ENCODE assay signal across 8 cellular contexts in genomic region chr14:73825551-73826188, GRCh38. TPM values are rescaled to one million over a fixed set of nuclear protein-coding genes. Genes with fewer than 3 reads are reported as not detected.
DNase-seq lines count a peak whose midpoint lies in the region; ATAC-seq and TF ChIP-seq lines count a peak whose summit lies in the region.

No MANE protein-coding gene starts in this region.

- H3K36me3 ChIP-seq in GM06990 (ENCODE audit: control insufficient read depth, insufficient read depth, low read length) (no peaks in the 10 kb centered on the region), endodermal cell (ENCODE audit: control insufficient read depth, insufficient read depth, low read length) (no peaks in the 10 kb centered on the region)

- no peak overlapping the region for H3K27ac ChIP-seq in endodermal cell (ENCODE audit: low read depth, low read length)

- H3K27me3 ChIP-seq in GM06990 (replicated peaks; ENCODE audit: control insufficient read depth, insufficient read depth, low read length) (no peaks in the 10 kb centered on the region), endodermal cell (ENCODE audit: control insufficient read depth, insufficient read depth, low read length, poor library complexity, severe bottlenecking) (no peaks in the 10 kb centered on the region)

- TF ChIP-seq CTCF in GM06990 (IDR thresholded peaks at IDR 0.05; ENCODE audit: insufficient read depth, low read length, poor library complexity, severe bottlenecking) (peak; percentile 95), endodermal cell (conservative IDR thresholded peaks at IDR 0.05) (peak; percentile 94)

- H3K4me1 ChIP-seq in endodermal cell (ENCODE audit: control insufficient read depth, insufficient read depth, low read length): no peaks in the 10 kb centered on the region

- no peaks in the 10 kb centered on the region for H3K9me3 Mint-ChIP-seq in endodermal cell

- no peak overlapping the region for H3K9ac ChIP-seq in endodermal cell (ENCODE audit: extremely low read depth, low read length, poor library complexity, severe bottlenecking)

- ATAC-seq in HG03442 (IDR thresholded peaks at IDR 0.05; ENCODE audit: unreplicated experiment): no peak

- no peaks in the 10 kb centered on the region for H3K27me3 Mint-ChIP-seq in endodermal cell (ENCODE audit: insufficient read depth)

- H3K36me3 Mint-ChIP-seq in endodermal cell (ENCODE audit: low read depth): no peaks in the 10 kb centered on the region

- DNase-seq in GM06990 (ENCODE audit: extremely low read depth, insufficient read length) (peak; percentile 54), HT1080 (ENCODE audit: low read depth) (peak; percentile 66), NOMO-1 (lab: John Stamatoyannopoulos, UW; ENCODE audit: unreplicated experiment in 2 of 2) (peak; percentile 83 to 86), endodermal cell (peak; percentile 93), midbrain (lab: John Stamatoyannopoulos, UW) (peak; percentile 82)
- DNase-seq in activated CD8-positive, alpha-beta memory T cell treated with anti-CD3 and anti-CD28 coated beads for 4 hours (ENCODE audit: low read depth in 2 of 2): peak; percentile 52 to 63
- DNase-seq in stimulated activated CD8-positive, alpha-beta memory T cell treated with anti-CD3 and anti-CD28 coated beads, Interleukin-2, amount 100 ng/mL, for 48 hours (ENCODE audit: low read depth in 2 of 2): peak; percentile 64 to 73

- no peak overlapping the region for H3K4me3 Mint-ChIP-seq in endodermal cell

- H3K27ac Mint-ChIP-seq in endodermal cell: no peak overlapping the region

- H3K4me1 Mint-ChIP-seq in endodermal cell: no peaks in the 10 kb centered on the region

- WGBS in endodermal cell (ENCODE audit: insufficient coverage in 1 of 2, insufficient read length in 1 of 2), 2 experiments: 11 to 12% methylated on average over 5 of the region's 7 CpGs

- H3K4me3 ChIP-seq in GM06990 (replicated peaks; ENCODE audit: low read depth, low read length): no peak overlapping the region
- no peak overlapping the region for H3K4me3 ChIP-seq in endodermal cell (ENCODE audit: low read length)

- H3K9me3 ChIP-seq in endodermal cell (ENCODE audit: control insufficient read depth, low read length): no peaks in the 10 kb centered on the region

RNA-seq across cellular contexts. Expression of gene PTGR2, which starts 26.0 kb away (rescaled TPM):
- 1.6 and 4.3 TPM in 2 replicates for total RNA-seq in HT1080 (2014; rRNA removed; shearing (Covaris generic))
- 6.4 and 8.8 TPM in 2 replicates for polyA plus RNA-seq in HT1080 (2015; cell fraction: cytosol; rRNA removed)
- polyA plus RNA-seq in HT1080 (2015; cell fraction: nucleus; rRNA removed): 9.9 and 11.1 TPM in 2 replicates
- total RNA-seq in endodermal cell: 10 to 100 TPM in 1 of 2 donors, 1 to 10 TPM in 1; 7.7 to 21.5 TPM
- 21.0 TPM for polyA plus RNA-seq in endodermal cell (2013, experiment 1 of 2)
- polyA plus RNA-seq in endodermal cell (2013, experiment 2 of 2): 20.6 TPM
